Comparison of ENCODE assay signal across 8 cellular contexts in genomic region chr22:42369250-42370041, GRCh38.
DNase-seq lines count a peak whose midpoint lies in the region; ATAC-seq, FAIRE-seq and TF ChIP-seq lines count a peak whose summit lies in the region.

No MANE protein-coding gene starts in this region.

- H3K9me3 ChIP-seq in CD4-positive, alpha-beta memory T cell (ENCODE audit: control insufficient read depth in 1 of 2, low read length in 2 of 2): no peaks in the 10 kb centered on the region
- H3K9me3 ChIP-seq in H1 (ENCODE audit: insufficient read depth in 2 of 2, low read depth in 1 of 2, low read length in 1 of 2): no peaks in the 10 kb centered on the region

- peak overlapping the region; percentile 4 for H3K14ac ChIP-seq in H1 (ENCODE audit: insufficient read length)

- CTCF ChIA-PET in CD4-positive, alpha-beta memory T cell (lab: Charles Lee; ENCODE audit: partially characterized antibody): interaction anchor here (1.1 to 1.3 kb wide), 2 partner anchors 68 to 167 kb away, joined by 3 to 5 read pairs; no protein-coding TSS in a partner anchor
- CTCF ChIA-PET in H1 (lab: Charles Lee; ENCODE audit: partially characterized antibody): interaction anchor here (0.6 to 2.0 kb wide), 12 partner anchors 9 to 74 kb away, joined by 3 to 7 read pairs (median 3); no protein-coding TSS in a partner anchor

- WGBS in H1 (ENCODE audit: extremely low coverage in 1 of 2, insufficient coverage in 1 of 2, insufficient read length in 1 of 2, insufficient replicate concordance in 2 of 2, low coverage in 1 of 2, low lambda C conversion rate in 2 of 2, missing lambda C conversion rate in 1 of 2), 2 experiments: 19% methylated on average over 21 of the region's 42 CpGs; no CpG with 5 or more reads in 1 of the 2 experiments

- no peaks in the 10 kb centered on the region for H3K36me3 Mint-ChIP-seq in CD4-positive, alpha-beta memory T cell
- no peaks in the 10 kb centered on the region for H3K36me3 Mint-ChIP-seq in memory B cell

- H4K5ac ChIP-seq in H1 (ENCODE audit: insufficient read length, low read depth, low read length): peak overlapping the region; percentile 95

- H3K4me1 Mint-ChIP-seq in CD4-positive, alpha-beta memory T cell: peaks cover 9 to 25% (median 12%) of the 10 kb centered on the region in 4 donors
- peaks cover 16% of the 10 kb centered on the region for H3K4me1 Mint-ChIP-seq in memory B cell

- TF ChIP-seq CTCF in H1 (IDR thresholded peaks at IDR 0.05; ENCODE audit: control extremely low read depth in 1 of 3, insufficient read depth in 1 of 3, low read depth in 1 of 3, low read length in 3 of 3): no peak

- peak overlapping the region; percentile 79 for H2AK5ac ChIP-seq in H1 (ENCODE audit: low read depth, low read length)

- 0 out of 2 replicates have a peak overlapping the region, but pooled peaks have one; percentile 85 for H2BK12ac ChIP-seq in H1 (ENCODE audit: low read depth, low read length)

- no peak for TF ChIP-seq RAD21 in H1 (IDR thresholded peaks at IDR 0.05 in 1 of 2, conservative IDR thresholded peaks at IDR 0.05 in 1 of 2; ENCODE audit: low read depth in 2 of 2, low read length in 2 of 2)

- peaks cover 18% of the 10 kb centered on the region for H3K4me1 ChIP-seq in CD4-positive, alpha-beta memory T cell (ENCODE audit: insufficient read depth, low read length)
- H3K4me1 ChIP-seq in H1 (replicated peaks in 1 of 4; ENCODE audit: control insufficient read depth in 3 of 4, insufficient read depth in 4 of 4, low read length in 3 of 4): peaks cover 18 to 46% (median 28%) of the 10 kb centered on the region in 4 experiments

- H3K27me3 ChIP-seq in CD4-positive, alpha-beta memory T cell (ENCODE audit: insufficient read depth, low read length): peaks cover 11% of the 10 kb centered on the region
- H3K27me3 ChIP-seq in H1 (replicated peaks in 1 of 4; ENCODE audit: control insufficient read depth in 3 of 4, extremely low read depth in 1 of 4, insufficient read depth in 3 of 4, low read length in 3 of 4): peaks cover 0 to 2% (median 0%) of the 10 kb centered on the region in 4 experiments; a peak in 2 of 7 replicates

- no peaks in the 10 kb centered on the region for H3K9me3 Mint-ChIP-seq in CD4-positive, alpha-beta memory T cell
- H3K9me3 Mint-ChIP-seq in memory B cell: no peaks in the 10 kb centered on the region

- TF ChIP-seq EP300 in H1 (IDR thresholded peaks at IDR 0.05; ENCODE audit: borderline replicate concordance in 1 of 2, low read depth in 2 of 2, low read length in 2 of 2): peak in 1 of 2 experiments; percentile 42; a peak in 1 of 3 replicates

- peaks cover 3% of the 10 kb centered on the region; the same call in 1 of the 2 replicates for H3K79me1 ChIP-seq in H1 (ENCODE audit: low read depth, low read length)

- H3K4me2 ChIP-seq in H1 (ENCODE audit: insufficient read depth in 1 of 2, low read depth in 2 of 2, low read length in 2 of 2): peak overlapping the region; percentile 84 to 97

- POLR2A ChIA-PET in CD4-positive, alpha-beta memory T cell (lab: Charles Lee; ENCODE audit: partially characterized antibody): interaction anchor here (1.0 to 2.8 kb wide), 5 partner anchors 57 to 681 kb away, joined by 3 to 10 read pairs (median 4); partner anchors contain the start of genes NDUFA6, SMDT1 and SNU13
- POLR2A ChIA-PET in H1 (lab: Charles Lee; ENCODE audit: partially characterized antibody): interaction anchor here (0.6 to 2.1 kb wide), 15 partner anchors 10 to 423 kb away, joined by 3 to 10 read pairs (median 4); partner anchors contain the start of gene CENPM

- H4K91ac ChIP-seq in H1 (replicated peaks; ENCODE audit: insufficient read length, low read length): peak overlapping the region; percentile 86

- peak; percentile 76 to 84 (median 78) for DNase-seq in CD4-positive, alpha-beta memory T cell
- DNase-seq in NCI-H82 treated with DMSO at 0.1 percent for 48 hours (lab: John Stamatoyannopoulos, UW; ENCODE audit: unreplicated experiment): peak; percentile 86
- peak; percentile 62 to 76 for DNase-seq in activated CD8-positive, alpha-beta memory T cell treated with anti-CD3 and anti-CD28 coated beads for 4 hours (ENCODE audit: low read depth in 2 of 2)
- peak in 1 of 2 experiments; percentile 78 for DNase-seq in H1 (ENCODE audit: low read depth in 1 of 2, low spot score in 2 of 2)
- peak in 1 of 2 donors; percentile 73 for DNase-seq in memory B cell (ENCODE audit: low spot score in 2 of 2)
- peak; percentile 74 to 85 (median 74) for DNase-seq in stimulated activated CD4-positive, alpha-beta T cell treated with anti-CD3 and anti-CD28 coated beads, TNF-alpha, amount 100 ng/mL, for 48 hours (ENCODE audit: low read depth in 3 of 3)

- peak overlapping the region; percentile 4 for H3K27ac ChIP-seq in CD4-positive, alpha-beta memory T cell (ENCODE audit: low read depth, low read length)
- H3K27ac ChIP-seq in H1 (ENCODE audit: low read depth, low read length): no peak overlapping the region

- H3K9ac ChIP-seq in H1 (replicated peaks in 1 of 4; ENCODE audit: extremely low read depth in 1 of 4, low read depth in 3 of 4, low read length in 3 of 4): peak overlapping the region in 2 of 4 experiments; percentile 45 to 84; a peak in 3 of 7 replicates

- H2BK5ac ChIP-seq in H1 (ENCODE audit: low read depth, low read length): peak overlapping the region; percentile 90; the same call in 1 of the 2 replicates

- peak; percentile 93 for FAIRE-seq in H1 (lab: Jason Lieb, UNC)

- peak overlapping the region; percentile 68 for H2BK120ac ChIP-seq in H1 (replicated peaks; ENCODE audit: low read depth, low read length)

- H3K4me3 ChIP-seq in CD4-positive, alpha-beta memory T cell (ENCODE audit: low read length in 2 of 2): peak overlapping the region; percentile 25 to 53
- peak overlapping the region; percentile 75 to 97 (median 83) for H3K4me3 ChIP-seq in H1 (ENCODE audit: extremely low read depth in 1 of 4, insufficient read depth in 2 of 4, low read depth in 3 of 4, low read length in 4 of 4)

- intact Hi-C loops in CD4-positive, alpha-beta memory T cell (cut with micrococcal nuclease): loop anchor here (1.0 to 2.0 kb wide), 5 partner anchors 26 to 279 kb away; partner anchors contain the start of genes NDUFA6 and TCF20

- peaks cover 10 to 15% of the 10 kb centered on the region in 2 experiments for H4K20me1 ChIP-seq in H1 (replicated peaks in 1 of 2; ENCODE audit: control insufficient read depth in 1 of 2, insufficient read depth in 2 of 2, low read length in 2 of 2)

- peaks cover 12% of the 10 kb centered on the region; the same call in 1 of the 2 replicates for H3K23me2 ChIP-seq in H1 (ENCODE audit: low read depth, low read length)

- H3K4me3 Mint-ChIP-seq in CD4-positive, alpha-beta memory T cell: peak overlapping the region; percentile 85 to 95 (median 89)
- peak overlapping the region; percentile 95 for H3K4me3 Mint-ChIP-seq in memory B cell

- 0 out of 2 replicates have a peak overlapping the region, but pooled peaks have one; percentile 22 for H2AFZ ChIP-seq in H1 (ENCODE audit: low read length)

- no peak overlapping the region for H3K23ac ChIP-seq in H1 (ENCODE audit: insufficient read length)

- peak overlapping the region; percentile 91 for H3K4ac ChIP-seq in H1 (replicated peaks; ENCODE audit: insufficient read length, low read depth, low read length)

- peaks cover 7 to 18% of the 10 kb centered on the region in 2 donors for H3K27me3 Mint-ChIP-seq in CD4-positive, alpha-beta memory T cell
- peaks cover 15% of the 10 kb centered on the region for H3K27me3 Mint-ChIP-seq in memory B cell

- no peak overlapping the region; the same call in 1 of the 2 replicates for H4K8ac ChIP-seq in H1 (ENCODE audit: extremely low read depth, insufficient read depth, low read length)

- peaks cover 5 to 28% of the 10 kb centered on the region in 2 experiments; a peak in 3 of 4 replicates for H3K79me2 ChIP-seq in H1 (ENCODE audit: control insufficient read depth in 1 of 2, insufficient read depth in 2 of 2, low read length in 2 of 2)

- peak overlapping the region; percentile 93 for H3K18ac ChIP-seq in H1 (ENCODE audit: extremely low read depth, low read length)

- ATAC-seq in GM19438 (IDR thresholded peaks at IDR 0.05; ENCODE audit: low read depth, unreplicated experiment) (peak; percentile 97), HG03571 (IDR thresholded peaks at IDR 0.05; ENCODE audit: unreplicated experiment) (peak; percentile 86), memory B cell (ENCODE audit: low read depth) (peak; percentile 95)

- H2BK15ac ChIP-seq in H1 (ENCODE audit: low read length): 0 out of 2 replicates have a peak overlapping the region, but pooled peaks have one; percentile 82

- H3K36me3 ChIP-seq in CD4-positive, alpha-beta memory T cell (ENCODE audit: insufficient read depth, low read length): no peaks in the 10 kb centered on the region
- H3K36me3 ChIP-seq in H1 (ENCODE audit: control insufficient read depth in 2 of 4, insufficient read depth in 4 of 4, low read length in 3 of 4): no peaks in the 10 kb centered on the region

- peak overlapping the region; percentile 71 to 90 (median 84) for H3K27ac Mint-ChIP-seq in CD4-positive, alpha-beta memory T cell
- peak overlapping the region; percentile 30 for H3K27ac Mint-ChIP-seq in memory B cell

- TF ChIP-seq POLR2A in H1 (IDR thresholded peaks at IDR 0.05; ENCODE audit: control extremely low read depth in 1 of 2, low read depth in 2 of 2, low read length in 2 of 2): 0 out of 3 replicates have a peak, but pooled peaks of 1 of the 2 experiments have one; percentile 59

- H3K56ac ChIP-seq in H1 (replicated peaks; ENCODE audit: insufficient read length, low read depth, low read length): no peak overlapping the region

- H2BK20ac ChIP-seq in H1 (ENCODE audit: low read length): no peak overlapping the region

TF ChIP-seq in H1, 55 proteins besides CTCF, POLR2A, EP300 and RAD21:
- peak; percentile 57 for TF ChIP-seq POLR2AphosphoS5 (IDR thresholded peaks at IDR 0.05; ENCODE audit: low read depth, low read length)
- TF ChIP-seq TAF1 (IDR thresholded peaks at IDR 0.05; ENCODE audit: low read depth, low read length): peak; percentile 82
- TF ChIP-seq SP2 (IDR thresholded peaks at IDR 0.05; ENCODE audit: low read length): no peak
- TF ChIP-seq TEAD4 (IDR thresholded peaks at IDR 0.05; ENCODE audit: low read depth, low read length): no peak
- no peak for TF ChIP-seq JUN (IDR thresholded peaks at IDR 0.05; ENCODE audit: low read depth, low read length)
- TF ChIP-seq RFX5 (IDR thresholded peaks at IDR 0.05; ENCODE audit: borderline replicate concordance, low read depth, low read length): no peak
- 0 out of 2 replicates have a peak, but pooled peaks have one; percentile 21 for TF ChIP-seq RBBP5 (IDR thresholded peaks at IDR 0.05; ENCODE audit: borderline replicate concordance, low read depth, low read length)
- peak; percentile 77; the same call in 1 of the 2 replicates for TF ChIP-seq SP1 (IDR thresholded peaks at IDR 0.05; ENCODE audit: low read depth, low read length)
- TF ChIP-seq CBX5 (IDR thresholded peaks at IDR 0.05; ENCODE audit: low read depth, low read length): no peak
